In genomic region chr7:33195264-33195663, GRCh38 we compare ENCODE assay signal across 16 cellular contexts.
A peak's percentile ranks its signal among the peaks of the same experiment; 100 is the strongest.
DNase-seq lines count a peak whose midpoint lies in the region; ATAC-seq and TF ChIP-seq lines count a peak whose summit lies in the region.
"Had no signal": no experiment of that assay in that cellular context is flagged by ENCODE, and none has a peak within 500 bp of the region (broad histone marks: within the 10 kb centered on the region; RNA-seq: fewer than 3 reads in every experiment).

No MANE protein-coding gene starts in this region.

- H2AK5ac ChIP-seq in mesenchymal stem cell (ENCODE audit: low read length, severe bottlenecking) (no peak overlapping the region), mesendoderm (ENCODE audit: low read length) (no peak overlapping the region)

- H4K8ac ChIP-seq in mesenchymal stem cell (ENCODE audit: low read length) (no peak overlapping the region), mesendoderm (ENCODE audit: low read depth, low read length) (no peak overlapping the region)

- H3K27ac ChIP-seq in brain microvascular endothelial cell (peak overlapping the region; percentile 13), mesenchymal stem cell (ENCODE audit: low read length, poor library complexity, severe bottlenecking) (no peak overlapping the region), mesendoderm (ENCODE audit: low read depth, low read length) (no peak overlapping the region)
- H3K27ac ChIP-seq: heart right ventricle, lower lobe of right lung, pancreas, WERI-Rb-1 had no signal

- H3K4me1 ChIP-seq in mesenchymal stem cell (ENCODE audit: control insufficient read depth, insufficient read depth, low read depth, low read length) (peaks cover 2% of the 10 kb centered on the region), mesendoderm (ENCODE audit: control insufficient read depth, low read depth, low read length) (no peaks in the 10 kb centered on the region)
- H3K4me1 ChIP-seq: lower lobe of right lung, pancreas had no signal

- H3K27me3 ChIP-seq in brain microvascular endothelial cell (replicated peaks) (no peaks in the 10 kb centered on the region), mesenchymal stem cell (ENCODE audit: control insufficient read depth in 1 of 2, insufficient read depth in 1 of 2, low read length in 2 of 2) (no peaks in the 10 kb centered on the region), mesendoderm (ENCODE audit: insufficient read depth, low read length, poor library complexity) (no peaks in the 10 kb centered on the region)
- H3K27me3 ChIP-seq: heart right ventricle had no signal

- DNase-seq in AG09309 (ENCODE audit: low read depth) (peak; percentile 72), LHCN-M2 (ENCODE audit: low read depth) (peak; percentile 97), brain microvascular endothelial cell (peak; percentile 84), mesenchymal stem cell (peak; percentile 76), lower leg skin (ENCODE audit: low spot score in 2 of 2) (no peak), mesendoderm (no peak), ecto neural progenitor cell (ENCODE audit: low spot score) (no peak)
- DNase-seq: activated naive CD8-positive, alpha-beta T cell treated with anti-CD3 and anti-CD28 coated beads, Interleukin-2, amount 10 ng/mL, durations not matched to agents 7 days and 5 days; dermis blood vessel endothelial cell; heart right ventricle; lower lobe of right lung; NCI-H1105 treated with DMSO at 0.1 percent for 48 hours; pancreas; WERI-Rb-1 had no signal

- H3K18ac ChIP-seq in mesenchymal stem cell (ENCODE audit: low read depth in 1 of 2, low read length in 2 of 2) (no peak overlapping the region), mesendoderm (ENCODE audit: low read length) (no peak overlapping the region)

- H3K79me1 ChIP-seq in mesenchymal stem cell (replicated peaks; ENCODE audit: low read length, poor library complexity, severe bottlenecking) (peaks cover 5% of the 10 kb centered on the region), mesendoderm (ENCODE audit: low read length) (no peaks in the 10 kb centered on the region)

- no CpG with 5 or more reads among the region's 2 CpGs for WGBS in mesenchymal stem cell
- 86 to 88% methylated on average over 2 of the region's 2 CpGs for WGBS in lower leg skin, 2 donors
- WGBS in mesendoderm (ENCODE audit: extremely low coverage, insufficient coverage, low lambda C conversion rate), result no CpG with 5 or more reads among the region's 2 CpGs

- H2AFZ ChIP-seq in mesenchymal stem cell (ENCODE audit: low read depth, low read length), result no peak overlapping the region

- H3K4me2 ChIP-seq in mesenchymal stem cell (ENCODE audit: low read length, poor library complexity, severe bottlenecking) (no peak overlapping the region), mesendoderm (ENCODE audit: low read length) (no peak overlapping the region)

- H4K91ac ChIP-seq in mesenchymal stem cell (ENCODE audit: low read length), result no peak overlapping the region

- H3K56ac ChIP-seq in mesendoderm (ENCODE audit: low read length), result no peak overlapping the region

- no peak overlapping the region for H2BK15ac ChIP-seq in mesenchymal stem cell (ENCODE audit: low read depth, poor library complexity, severe bottlenecking)
- H2BK15ac ChIP-seq in mesendoderm (replicated peaks; ENCODE audit: low read depth), result no peak overlapping the region

- no peak overlapping the region for H3K23ac ChIP-seq in mesenchymal stem cell (ENCODE audit: low read length in 2 of 2)
- no peak overlapping the region for H3K23ac ChIP-seq in mesendoderm (ENCODE audit: low read length)

- no peak overlapping the region for H3K4ac ChIP-seq in mesenchymal stem cell (ENCODE audit: low read depth in 1 of 2, low read length in 2 of 2)
- H3K4ac ChIP-seq in mesendoderm (ENCODE audit: low read depth, low read length), result no peak overlapping the region

- H3K4me3 ChIP-seq in AG09309 (ENCODE audit: control insufficient read depth, low read depth, low read length) (no peak overlapping the region), brain microvascular endothelial cell (ENCODE audit: low read depth, low read length) (no peak overlapping the region), mesenchymal stem cell (ENCODE audit: insufficient read depth in 1 of 2, low read depth in 1 of 2, low read length in 2 of 2) (no peak overlapping the region), lower leg skin (ENCODE audit: low read depth, poor library complexity, severe bottlenecking) (no peak overlapping the region), mesendoderm (ENCODE audit: low read length) (no peak overlapping the region)
- H3K4me3 ChIP-seq: heart right ventricle, lower lobe of right lung, pancreas had no signal

- TF ChIP-seq POLR2A in lower leg skin (IDR thresholded peaks at IDR 0.05), result no peak

- H4K5ac ChIP-seq in mesendoderm (ENCODE audit: low read length), result no peak overlapping the region

- no peak overlapping the region for H3K14ac ChIP-seq in mesenchymal stem cell (ENCODE audit: low read length in 2 of 2)

- ATAC-seq in HG02588 (IDR thresholded peaks at IDR 0.05; ENCODE audit: unreplicated experiment), result no peak
- ATAC-seq: heart right ventricle; lower lobe of right lung; pancreas; stimulated activated memory B cell treated with anti-CD40 and anti-IgM and Interleukin-4, amounts not matched to agents 10 μg/mL and 1 μg/mL and 100 μg/mL, for 72 hours had no signal

- H3K36me3 ChIP-seq in brain microvascular endothelial cell (replicated peaks) (no peaks in the 10 kb centered on the region), mesenchymal stem cell (ENCODE audit: control insufficient read depth in 1 of 2, insufficient read depth in 2 of 2, low read depth in 1 of 2, low read length in 2 of 2) (no peaks in the 10 kb centered on the region), mesendoderm (ENCODE audit: control insufficient read depth, insufficient read depth, low read length) (no peaks in the 10 kb centered on the region)
- H3K36me3 ChIP-seq: heart right ventricle, lower lobe of right lung, pancreas, WERI-Rb-1 had no signal

- intact Hi-C loops in lower leg skin (cut with DNase I; ENCODE audit: low total_unique reads), result no loop called here

- no peak overlapping the region for H2BK12ac ChIP-seq in mesenchymal stem cell (ENCODE audit: low read length in 2 of 2)

- H3K9ac ChIP-seq in mesenchymal stem cell (ENCODE audit: low read length), result peak overlapping the region; percentile 50
- no peak overlapping the region for H3K9ac ChIP-seq in mesendoderm (ENCODE audit: low read length)

- in situ Hi-C loops in brain microvascular endothelial cell (cut with HindIII; ENCODE audit: low pct_ligation_motif_present, low sequenced_read_pairs), result no loop called here

- H2BK120ac ChIP-seq in mesenchymal stem cell (ENCODE audit: low read depth, low read length), result no peak overlapping the region
- H2BK120ac ChIP-seq in mesendoderm (ENCODE audit: low read depth, low read length), result no peak overlapping the region

- TF ChIP-seq CTCF in AG09309 (IDR thresholded peaks at IDR 0.05; ENCODE audit: control insufficient read depth, insufficient read depth, low read depth, low read length, missing control alignments), result no peak
- TF ChIP-seq CTCF in brain microvascular endothelial cell (IDR thresholded peaks at IDR 0.05; ENCODE audit: low read depth, low read length, missing control alignments), result no peak
- no peak for TF ChIP-seq CTCF in lower leg skin (IDR thresholded peaks at IDR 0.05)

- no peak overlapping the region for H2BK5ac ChIP-seq in mesenchymal stem cell (ENCODE audit: low read depth, low read length, poor library complexity, severe bottlenecking)
- H2BK5ac ChIP-seq in mesendoderm (ENCODE audit: low read length), result no peak overlapping the region

- no peaks in the 10 kb centered on the region for H3K9me3 ChIP-seq in mesenchymal stem cell (ENCODE audit: control insufficient read depth, low read length)
- H3K9me3 ChIP-seq: lower lobe of right lung, pancreas had no signal

- H3K79me2 ChIP-seq in mesendoderm (ENCODE audit: control insufficient read depth, insufficient read depth, low read length), result no peaks in the 10 kb centered on the region

Comparison
In these comparisons a context has a peak if more than half of its experiments do, and no peak if none do; other contexts are left out.
1. DNase-seq: peak in AG09309 (single experiment), LHCN-M2 (single experiment), brain microvascular endothelial cell (single experiment) and mesenchymal stem cell (single experiment); none in lower leg skin (0 of 2), mesendoderm (single experiment) and ecto neural progenitor cell (single experiment).